Comparison of ENCODE assay signal across 1 cellular context in genomic region chr11:120431633-120432032, GRCh38.
TF ChIP-seq lines count a peak whose summit lies in the region.

No MANE protein-coding gene starts in this region.

TF ChIP-seq in A549, 52 proteins besides CTCF, POLR2A, EP300 and RAD21 (continued from another document):
- TF ChIP-seq HMGXB4 (CRISPR knock-in tag; IDR thresholded peaks at IDR 0.05; ENCODE audit: borderline replicate concordance) (no peak), RFX5 (IDR thresholded peaks at IDR 0.05) (no peak)
